ENCODE assay signal across 8 cellular contexts in the genomic region with DNA sequence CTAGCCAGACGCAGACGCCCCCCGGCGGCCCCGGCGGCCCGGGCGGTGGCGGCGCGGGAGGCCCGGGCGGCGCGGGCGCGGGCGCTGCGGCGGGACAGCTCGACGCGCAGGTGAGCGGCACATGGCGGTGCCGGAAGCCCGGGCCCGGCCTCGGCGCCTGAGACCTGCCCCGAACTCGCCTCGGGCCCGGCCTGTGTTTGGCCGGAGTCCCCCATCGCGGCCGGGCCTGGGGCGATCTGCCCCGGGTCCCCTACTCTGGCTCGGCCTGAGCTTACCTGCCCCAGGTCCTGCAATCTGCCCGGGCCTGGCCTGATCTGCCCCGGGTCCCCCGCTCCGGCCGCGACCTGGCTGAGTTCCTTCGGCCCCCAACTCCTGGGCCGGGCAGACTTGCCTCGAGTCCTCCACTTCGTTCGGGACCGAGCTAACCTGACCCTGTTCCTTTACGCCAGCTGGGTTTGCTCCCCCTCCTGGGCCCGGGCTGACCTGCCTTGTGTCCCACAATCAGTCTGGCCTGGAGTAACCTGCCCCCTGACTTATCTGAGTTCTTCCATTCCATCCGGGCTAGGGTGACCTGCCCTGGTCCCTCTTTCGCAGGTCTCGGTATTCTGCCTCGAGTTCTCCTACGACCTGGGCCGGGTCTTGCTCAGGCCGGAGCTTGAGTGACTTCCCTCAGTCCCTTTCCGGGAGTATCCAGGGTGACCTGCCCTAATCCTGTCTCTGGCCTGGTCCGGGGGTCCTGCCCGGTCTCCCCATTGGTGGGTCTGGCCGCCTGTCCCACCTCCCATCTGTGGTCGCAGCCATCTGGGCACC. TPM values are rescaled to one million over a fixed set of nuclear protein-coding genes. Genes with fewer than 3 reads are reported as not detected.
DNase-seq lines count a peak whose midpoint lies in the region; ATAC-seq, FAIRE-seq and TF ChIP-seq lines count a peak whose summit lies in the region.

No MANE protein-coding gene starts in this region.

- in situ Hi-C loops in HepG2 (cut with HindIII; ENCODE audit: extremely low pct_ligation_motif_present, low pct_unique_long_range_greater_than_20kb), result no loop called here

- DNase-seq in activated gamma-delta T cell treated with anti-CD3 and anti-CD28 coated beads, Interleukin-2, amount 50 U/mL, for 16 hours (ENCODE audit: low read depth), result peak; percentile 19
- DNase-seq in activated gamma-delta T cell treated with Interleukin-2 at 50 U/mL for 16 hours (no peak), PC-9 (peak in 1 of 2 experiments; percentile 29), cardiac fibroblast (ENCODE audit: low read depth in 2 of 2) (peak; percentile 25 to 30), HepG2 (ENCODE audit: low spot score) (peak; percentile 46)
- no peak for DNase-seq in central memory CD4-positive, alpha-beta T cell

- TF ChIP-seq POLR2A in HepG2 (IDR thresholded peaks at IDR 0.05; ENCODE audit: insufficient read depth in 1 of 2, low read depth in 2 of 2, low read length in 2 of 2), result no peak

- no peak for TF ChIP-seq EP300 in HepG2 (IDR thresholded peaks at IDR 0.05; ENCODE audit: low read depth in 2 of 2, low read length in 2 of 2)
- TF ChIP-seq EP300 in HepG2 (CRISPR knock-in tag; IDR thresholded peaks at IDR 0.05; ENCODE audit: borderline replicate concordance), result no peak

- peaks cover 53% of the 10 kb centered on the region for H3K79me2 ChIP-seq in PC-9 (ENCODE audit: low read depth)
- peaks cover 57% of the 10 kb centered on the region for H3K79me2 ChIP-seq in HepG2 (ENCODE audit: insufficient read depth, low read length)

- TF ChIP-seq RAD21 in HepG2 (CRISPR knock-in tag; IDR thresholded peaks at IDR 0.05), result no peak; the same call in 1 of the 2 replicates

- H3K9ac ChIP-seq in HepG2 (ENCODE audit: insufficient read depth, low read depth, low read length), result peak overlapping the region; percentile 96
- peak overlapping the region; percentile 75 to 99 (median 94) for H3K9ac ChIP-seq in subcutaneous abdominal adipose tissue (ENCODE audit: low read length in 5 of 5)

- H3K9me3 ChIP-seq in PC-9 (ENCODE audit: insufficient read depth, low read depth), result peaks cover 2% of the 10 kb centered on the region; the same call in 1 of the 2 replicates
- no peaks in the 10 kb centered on the region for H3K9me3 ChIP-seq in HepG2 (ENCODE audit: low read length)
- peaks cover 0 to 3% (median 0%) of the 10 kb centered on the region in 5 donors for H3K9me3 ChIP-seq in subcutaneous abdominal adipose tissue (ENCODE audit: control insufficient read depth in 5 of 5, low read length in 5 of 5)

- POLR2A ChIA-PET in PC-9 (lab: Charles Lee; ENCODE audit: unreplicated experiment) (interaction anchor here (0.5 to 0.6 kb wide), 3 partner anchors 46 to 244 kb away, joined by 3 to 7 read pairs (median 3); partner anchors contain the start of gene REX1BD), HepG2 (lab: Yijun Ruan, JAX) (interaction anchor here (1.1 to 2.4 kb wide), 7 partner anchors 8 to 274 kb away, joined by 3 to 23 read pairs (median 4); partner anchors contain the start of genes COMP, COPE and DDX49)

- ATAC-seq in HG02870 (IDR thresholded peaks at IDR 0.05; ENCODE audit: unreplicated experiment), result peak; percentile 26
- peak; percentile 76 for ATAC-seq in HepG2

- H3K4me2 ChIP-seq in PC-9 (peak overlapping the region; percentile 100), HepG2 (ENCODE audit: low read depth, low read length) (peak overlapping the region; percentile 95)

- H2AFZ ChIP-seq in PC-9 (no peak overlapping the region), HepG2 (ENCODE audit: low read length) (no peak overlapping the region)

- BruUV-seq in PC-9 (replicated peaks; lab: Mats Ljungman, UMichigan), result TSS peak; percentile 31
- BruUV-seq in HepG2 (replicated peaks; lab: Mats Ljungman, UMichigan), result TSS peak; percentile 45

- 2% methylated on average over 50 of the region's 67 CpGs for WGBS in HepG2 (ENCODE audit: low lambda C conversion rate)

- peak overlapping the region; percentile 95 for H3K4me3 ChIP-seq in PC-9
- H3K4me3 ChIP-seq in cardiac fibroblast (replicated peaks in 1 of 2; ENCODE audit: low read depth in 2 of 2, low read length in 2 of 2), result peak overlapping the region; percentile 84
- peak overlapping the region; percentile 74 to 80 (median 80) for H3K4me3 ChIP-seq in HepG2 (replicated peaks in 1 of 3; ENCODE audit: insufficient read depth in 1 of 3, low read depth in 2 of 3, low read length in 3 of 3)
- peak overlapping the region; percentile 81 to 89 (median 84) for H3K4me3 ChIP-seq in subcutaneous abdominal adipose tissue (ENCODE audit: low read depth in 1 of 5, low read length in 5 of 5)

- no peaks in the 10 kb centered on the region for H3K9me2 ChIP-seq in PC-9 (ENCODE audit: insufficient read depth)

- no peak for FAIRE-seq in HepG2 (lab: Jason Lieb, UNC)

- H3K4me1 ChIP-seq in PC-9 (replicated peaks; ENCODE audit: insufficient read depth), result peaks cover 22% of the 10 kb centered on the region
- H3K4me1 ChIP-seq in HepG2 (ENCODE audit: insufficient read depth, low read length), result peaks cover 50% of the 10 kb centered on the region
- peaks cover 7 to 53% (median 45%) of the 10 kb centered on the region in 5 donors for H3K4me1 ChIP-seq in subcutaneous abdominal adipose tissue (ENCODE audit: control insufficient read depth in 5 of 5, insufficient read depth in 5 of 5, low read length in 5 of 5)

- intact Hi-C loops in PC-9 (cut with micrococcal nuclease; ENCODE audit: unreplicated experiment), result loop anchor here (5.0 kb wide), 2 partner anchors 155 to 245 kb away; partner anchors contain the start of gene REX1BD
- intact Hi-C loops in HepG2 (cut with micrococcal nuclease; ENCODE audit: unreplicated experiment), result loop anchor here (5.0 kb wide), 1 partner anchor 35 kb away; no protein-coding TSS in a partner anchor

- H3F3A ChIP-seq in PC-9 (ENCODE audit: insufficient read depth, low read depth), result peaks cover 8% of the 10 kb centered on the region; the same call in 1 of the 2 replicates

- TF ChIP-seq CTCF in PC-9 (conservative IDR thresholded peaks at IDR 0.05) (no peak; the same call in 1 of the 2 replicates), cardiac fibroblast (IDR thresholded peaks at IDR 0.05; ENCODE audit: low read depth, low read length) (peak; percentile 23), HepG2 (CRISPR knock-in tag; IDR thresholded peaks at IDR 0.05) (peak; percentile 23; the same call in 1 of the 2 replicates)

- CTCF ChIA-PET in PC-9 (lab: Charles Lee) (no interaction called here), HepG2 (lab: Yijun Ruan, JAX; ENCODE audit: low intra/inter-chr PET ratio, low total read pairs) (no interaction called here)

- H3K36me3 ChIP-seq in PC-9 (ENCODE audit: low read depth), result peaks cover 29% of the 10 kb centered on the region
- H3K36me3 ChIP-seq in HepG2 (replicated peaks in 1 of 2; ENCODE audit: control insufficient read depth in 1 of 2, insufficient read depth in 2 of 2, low read length in 2 of 2), result peaks cover 0 to 21% of the 10 kb centered on the region in 2 experiments; a peak in 3 of 5 replicates
- H3K36me3 ChIP-seq in subcutaneous abdominal adipose tissue (ENCODE audit: control insufficient read depth in 5 of 5, insufficient read depth in 5 of 5, low read length in 5 of 5), result peaks cover 0 to 7% (median 3%) of the 10 kb centered on the region in 5 donors

- H4K20me1 ChIP-seq in PC-9 (ENCODE audit: insufficient read depth), result peaks cover 51% of the 10 kb centered on the region
- H4K20me1 ChIP-seq in HepG2 (ENCODE audit: insufficient read depth, low read length), result peaks cover 44% of the 10 kb centered on the region

- H3K27ac ChIP-seq in PC-9, result peak overlapping the region; percentile 7; the same call in 1 of the 2 replicates
- peak overlapping the region; percentile 75 for H3K27ac ChIP-seq in HepG2 (ENCODE audit: extremely low read length, insufficient read depth, low read length)
- H3K27ac ChIP-seq in subcutaneous abdominal adipose tissue (ENCODE audit: low read depth, low read length), result peak overlapping the region; percentile 84

- H3K27me3 ChIP-seq in PC-9 (ENCODE audit: insufficient read depth, low read depth), result no peaks in the 10 kb centered on the region
- peaks cover 0 to 1% of the 10 kb centered on the region in 2 experiments; a peak in 1 of 5 replicates for H3K27me3 ChIP-seq in HepG2 (ENCODE audit: control insufficient read depth in 1 of 2, insufficient read depth in 2 of 2, low read length in 2 of 2)
- H3K27me3 ChIP-seq in subcutaneous abdominal adipose tissue (ENCODE audit: control insufficient read depth in 5 of 5, insufficient read depth in 4 of 5, low read length in 5 of 5), result no peaks in the 10 kb centered on the region

RNA-seq across cellular contexts. Expression of gene UPF1, which starts 0.8 kb away (rescaled TPM):
- 78.8 and 93.0 TPM in 2 replicates for total RNA-seq in PC-9 (2021)
- 37.3 and 41.8 TPM in 2 replicates for total RNA-seq in HepG2 (2016; rRNA removed; fragmentation: Illumina TruSeq; extraction: Trizol)
- 12.2 and 13.8 TPM in 2 replicates for total RNA-seq in HepG2 (2016; cell fraction: cytosol; rRNA removed; fragmentation: Illumina TruSeq; extraction: Trizol; ENCODE audit: low read depth)
- total RNA-seq in HepG2 (2016; cell fraction: insoluble cytoplasmic fraction; rRNA removed; fragmentation: Illumina TruSeq; extraction: Trizol), result 29.5 and 44.5 TPM in 2 replicates
- 18.3 and 21.1 TPM in 2 replicates for total RNA-seq in HepG2 (2016; cell fraction: membrane; rRNA removed; fragmentation: Illumina TruSeq; extraction: Trizol)
- total RNA-seq in HepG2 (2016; cell fraction: nucleus; rRNA removed; fragmentation: Illumina TruSeq; extraction: Trizol), result 36.9 and 43.6 TPM in 2 replicates
- polyA plus RNA-seq in HepG2 (2011; rRNA removed), result 16.9 and 23.1 TPM in 2 replicates
- 11.8 and 14.9 TPM in 2 replicates for polyA plus RNA-seq in HepG2 (2011; cell fraction: cytosol; rRNA removed)
- 81.5 and 87.6 TPM in 2 replicates for polyA plus RNA-seq in HepG2 (2011; cell fraction: nucleus; rRNA removed)
- polyA plus RNA-seq in HepG2 (2012), result 32.0 and 33.3 TPM in 2 replicates
- 5.5 and 6.1 TPM in 2 replicates for polyA plus RNA-seq in HepG2 (2016; cell fraction: cytosol; fragmentation: Illumina TruSeq; extraction: Trizol; ENCODE audit: low read depth)
- 29.2 and 42.1 TPM in 2 replicates for polyA plus RNA-seq in HepG2 (2016; cell fraction: insoluble cytoplasmic fraction; fragmentation: Illumina TruSeq; extraction: Trizol; ENCODE audit: low read depth)
- 9.6 and 10.6 TPM in 2 replicates for polyA plus RNA-seq in HepG2 (2016; cell fraction: membrane; fragmentation: Illumina TruSeq; extraction: Trizol; ENCODE audit: low read depth)
- 67.1 and 73.6 TPM in 2 replicates for polyA plus RNA-seq in HepG2 (2016; cell fraction: nucleus; fragmentation: Illumina TruSeq; extraction: Trizol; ENCODE audit: insufficient read depth, low read depth)
- polyA minus RNA-seq in HepG2 (2011; rRNA and poly(A)+ RNA removed; ENCODE audit: low replicate concordance), result 65.4 and 85.0 TPM in 2 replicates
- 39.4 and 46.0 TPM in 2 replicates for polyA minus RNA-seq in HepG2 (2011; cell fraction: cytosol; rRNA and poly(A)+ RNA removed)
- polyA minus RNA-seq in HepG2 (2011; cell fraction: nucleus; rRNA and poly(A)+ RNA removed), result 47.6 and 69.0 TPM in 2 replicates

RNA-seq across cellular contexts. Expression of gene COMP, which starts 41.4 kb away (rescaled TPM):
- total RNA-seq in PC-9 (2021), result not detected in 2 replicates
- 0.04 TPM in 1 of 2 replicates, not detected in the other for total RNA-seq in HepG2 (2016; rRNA removed; fragmentation: Illumina TruSeq; extraction: Trizol)
- total RNA-seq in HepG2 (2016; cell fraction: cytosol; rRNA removed; fragmentation: Illumina TruSeq; extraction: Trizol; ENCODE audit: low read depth), result not detected in 2 replicates
- 0.04 TPM in 1 of 2 replicates, not detected in the other for total RNA-seq in HepG2 (2016; cell fraction: insoluble cytoplasmic fraction; rRNA removed; fragmentation: Illumina TruSeq; extraction: Trizol)
- total RNA-seq in HepG2 (2016; cell fraction: membrane; rRNA removed; fragmentation: Illumina TruSeq; extraction: Trizol), result not detected in 2 replicates
- not detected in 2 replicates for total RNA-seq in HepG2 (2016; cell fraction: nucleus; rRNA removed; fragmentation: Illumina TruSeq; extraction: Trizol)
- polyA plus RNA-seq in HepG2 (2011; rRNA removed), result 0.13 and 0.16 TPM in 2 replicates
- polyA plus RNA-seq in HepG2 (2011; cell fraction: cytosol; rRNA removed), result 0.16 and 0.19 TPM in 2 replicates
- 0.23 and 0.37 TPM in 2 replicates for polyA plus RNA-seq in HepG2 (2011; cell fraction: nucleus; rRNA removed)
- polyA plus RNA-seq in HepG2 (2012), result 0.36 and 0.49 TPM in 2 replicates
- not detected in 2 replicates for polyA plus RNA-seq in HepG2 (2016; cell fraction: cytosol; fragmentation: Illumina TruSeq; extraction: Trizol; ENCODE audit: low read depth)
- not detected in 2 replicates for polyA plus RNA-seq in HepG2 (2016; cell fraction: insoluble cytoplasmic fraction; fragmentation: Illumina TruSeq; extraction: Trizol; ENCODE audit: low read depth)
- 0.08 TPM in 1 of 2 replicates, not detected in the other for polyA plus RNA-seq in HepG2 (2016; cell fraction: membrane; fragmentation: Illumina TruSeq; extraction: Trizol; ENCODE audit: low read depth)
- polyA plus RNA-seq in HepG2 (2016; cell fraction: nucleus; fragmentation: Illumina TruSeq; extraction: Trizol; ENCODE audit: insufficient read depth, low read depth), result 0.31 and 0.66 TPM in 2 replicates
- not detected in 2 replicates for polyA minus RNA-seq in HepG2 (2011; rRNA and poly(A)+ RNA removed; ENCODE audit: low replicate concordance)
- polyA minus RNA-seq in HepG2 (2011; cell fraction: cytosol; rRNA and poly(A)+ RNA removed), result not detected in 2 replicates
- polyA minus RNA-seq in HepG2 (2011; cell fraction: nucleus; rRNA and poly(A)+ RNA removed), result not detected in 2 replicates

Comparison
In these comparisons a context has a peak if more than half of its experiments do, and no peak if none do; other contexts are left out.
1. DNase-seq: peak in activated gamma-delta T cell treated with anti-CD3 and anti-CD28 coated beads, Interleukin-2, amount 50 U/mL, for 16 hours (single experiment), cardiac fibroblast (2 of 2) and HepG2 (single experiment); none in activated gamma-delta T cell treated with Interleukin-2 at 50 U/mL for 16 hours (single experiment) and central memory CD4-positive, alpha-beta T cell (single experiment).
2. H3K27ac ChIP-seq: peak in every context shown above with its lines; median percentile 84 in subcutaneous abdominal adipose tissue; 75 in HepG2; 7 in PC-9.
3. Peak in every context shown above with its lines, with median percentiles within 50 percentile points of each other: H3K4me3 ChIP-seq.